Comparison of ENCODE assay signal across 9 cellular contexts in the genomic region with DNA sequence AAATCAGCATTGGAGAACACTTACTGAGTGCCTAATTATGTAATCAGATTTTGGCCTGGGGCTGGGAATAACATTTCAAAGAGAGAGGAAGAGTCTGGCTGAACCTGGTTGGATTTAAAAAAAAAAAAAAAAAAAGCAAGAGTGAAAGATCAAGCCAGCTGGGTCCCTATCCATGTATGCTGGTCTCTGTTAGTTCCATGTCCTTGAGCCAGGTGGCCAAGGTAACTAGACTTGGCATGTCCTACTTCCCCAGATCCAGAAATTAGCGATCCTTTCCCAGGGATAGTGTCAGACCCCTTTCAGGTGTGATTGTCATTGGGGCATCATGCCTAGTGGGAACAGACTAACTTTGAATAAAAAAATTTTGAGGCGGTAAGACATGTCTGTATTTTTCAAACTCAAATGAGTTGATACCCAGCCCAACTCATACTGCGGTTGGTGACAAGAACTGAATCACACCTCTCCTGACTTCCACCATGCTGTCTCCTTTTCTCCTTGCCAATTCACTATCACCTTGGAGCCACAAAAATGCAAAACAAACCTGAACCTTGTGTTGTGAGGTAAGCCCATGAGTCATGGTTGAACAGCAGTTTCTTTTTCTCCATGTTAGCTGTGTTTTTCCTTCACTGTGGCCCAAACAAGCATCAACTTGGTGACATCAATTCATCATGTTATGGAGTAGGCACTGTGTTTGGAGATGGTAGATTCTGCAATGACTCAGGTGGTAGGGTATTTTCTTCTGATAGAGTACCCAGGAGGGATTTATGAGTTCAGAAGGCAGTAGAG. TPM values are rescaled to one million over a fixed set of nuclear protein-coding genes. Genes with fewer than 3 reads are reported as not detected.
DNase-seq lines count a peak whose midpoint lies in the region; ATAC-seq and TF ChIP-seq lines count a peak whose summit lies in the region.
"Had no signal": no experiment of that assay in that cellular context is flagged by ENCODE, and none has a peak within 500 bp of the region (broad histone marks: within the 10 kb centered on the region; RNA-seq: fewer than 3 reads in every experiment).

No MANE protein-coding gene starts in this region.

- no peak overlapping the region for H3K4me3 ChIP-seq in CD4-positive, CD25-positive, alpha-beta regulatory T cell (ENCODE audit: low read depth, low read length)
- H3K4me3 ChIP-seq in astrocyte of the cerebellum (ENCODE audit: low read depth, low read length) (no peak overlapping the region), liver (ENCODE audit: low read depth in 1 of 3, low read length in 3 of 3) (no peak overlapping the region), OCI-LY7 (ENCODE audit: low read depth, low read length, poor library complexity, severe bottlenecking) (no peak overlapping the region), transverse colon (no peak overlapping the region)

- in situ Hi-C loops in astrocyte of the cerebellum (cut with HindIII; ENCODE audit: low sequenced_read_pairs) (no loop called here), transverse colon (cut with MboI; ENCODE audit: low pct_ligation_motif_present in 1 of 4, low pct_unique_long_range_greater_than_20kb in 1 of 4, low sequenced_read_pairs in 3 of 4) (no loop called here)

- peaks cover 14% of the 10 kb centered on the region for H3K4me1 ChIP-seq in CD4-positive, CD25-positive, alpha-beta regulatory T cell (ENCODE audit: control insufficient read depth, insufficient read depth, low read length, poor library complexity, severe bottlenecking)
- H3K4me1 ChIP-seq in liver (ENCODE audit: control insufficient read depth in 4 of 4, insufficient read depth in 4 of 4, low read length in 3 of 4) (peaks cover 17 to 33% (median 22%) of the 10 kb centered on the region in 4 donors), OCI-LY7 (ENCODE audit: insufficient read depth, low read length, poor library complexity, severe bottlenecking) (peaks cover 9% of the 10 kb centered on the region), transverse colon (peaks cover 0 to 3% (median 0%) of the 10 kb centered on the region in 4 donors)

- TF ChIP-seq CTCF in astrocyte of the cerebellum (IDR thresholded peaks at IDR 0.05; ENCODE audit: low read depth, low read length, missing control alignments), result no peak
- TF ChIP-seq CTCF in liver (IDR thresholded peaks at IDR 0.05; ENCODE audit: low read depth, low read length, missing input control), result no peak
- no peak for TF ChIP-seq CTCF in OCI-LY7 (conservative IDR thresholded peaks at IDR 0.05; ENCODE audit: low read length)
- no peak for TF ChIP-seq CTCF in transverse colon (IDR thresholded peaks at IDR 0.05)

- H3K36me3 ChIP-seq in CD4-positive, CD25-positive, alpha-beta regulatory T cell (ENCODE audit: control insufficient read depth, insufficient read depth, low read length), result no peaks in the 10 kb centered on the region
- no peaks in the 10 kb centered on the region for H3K36me3 ChIP-seq in liver (ENCODE audit: control insufficient read depth in 4 of 4, insufficient read depth in 3 of 4, low read depth in 1 of 4, low read length in 3 of 4)
- H3K36me3 ChIP-seq in OCI-LY7 (ENCODE audit: insufficient read depth, low read length), result no peaks in the 10 kb centered on the region
- H3K36me3 ChIP-seq in transverse colon, result no peaks in the 10 kb centered on the region

- DNase-seq in CD4-positive, CD25-positive, alpha-beta regulatory T cell, result peak in 1 of 3 donors; percentile 44
- DNase-seq in H4 (ENCODE audit: low spot score), result peak; percentile 64
- peak; percentile 38 for DNase-seq in astrocyte of the cerebellum (ENCODE audit: low read depth)
- no peak for DNase-seq in OCI-LY7 (ENCODE audit: low spot score)
- no peak for DNase-seq in SKM-1 treated with dmso at 0.1 percent for 144 hours (lab: John Stamatoyannopoulos, UW; ENCODE audit: unreplicated experiment)
- DNase-seq in transverse colon, result no peak
- no peak for DNase-seq in NOMO-1 treated with dmso at 0.1 percent for 144 hours (lab: John Stamatoyannopoulos, UW; ENCODE audit: unreplicated experiment)
- DNase-seq: SK-N-SH had no signal

- H3K4me3 Mint-ChIP-seq in CD4-positive, CD25-positive, alpha-beta regulatory T cell, result no peak overlapping the region

- no peaks in the 10 kb centered on the region for H3K9me3 ChIP-seq in CD4-positive, CD25-positive, alpha-beta regulatory T cell (ENCODE audit: control insufficient read depth in 2 of 2, low read length in 2 of 2)
- H3K9me3 ChIP-seq in liver (ENCODE audit: control insufficient read depth in 4 of 4, low read length in 3 of 4), result no peaks in the 10 kb centered on the region
- 0 out of 2 replicates have a peak, but pooled peaks cover 6% of the 10 kb centered on the region for H3K9me3 ChIP-seq in OCI-LY7 (ENCODE audit: low read length)
- no peaks in the 10 kb centered on the region for H3K9me3 ChIP-seq in transverse colon
- H3K9me3 ChIP-seq: SK-N-SH had no signal

- intact Hi-C loops in OCI-LY7 (cut with micrococcal nuclease; ENCODE audit: unreplicated experiment) (no loop called here), transverse colon (cut with DNase I; ENCODE audit: low total_unique reads) (no loop called here)

- no TSS peak for BruUV-seq in OCI-LY7 (replicated peaks; lab: Mats Ljungman, UMichigan)

- no peak overlapping the region for H3K27ac ChIP-seq in CD4-positive, CD25-positive, alpha-beta regulatory T cell (ENCODE audit: insufficient read depth, low read length, poor library complexity, severe bottlenecking)
- H3K27ac ChIP-seq in liver (ENCODE audit: low read depth in 1 of 2, low read length in 2 of 2) (peak overlapping the region; percentile 62 to 86), OCI-LY7 (ENCODE audit: low read depth, low read length, poor library complexity, severe bottlenecking) (no peak overlapping the region), transverse colon (no peak overlapping the region)

- no peaks in the 10 kb centered on the region for H3K36me3 Mint-ChIP-seq in CD4-positive, CD25-positive, alpha-beta regulatory T cell

- CTCF ChIA-PET in OCI-LY7 (lab: Charles Lee; ENCODE audit: unreplicated experiment), result interaction anchor here (0.6 kb wide), 1 partner anchor 359 kb away, joined by 3 read pairs; no protein-coding TSS in a partner anchor

- no peaks in the 10 kb centered on the region for H3K27me3 ChIP-seq in CD4-positive, CD25-positive, alpha-beta regulatory T cell (ENCODE audit: control insufficient read depth, insufficient read depth, low read length)
- H3K27me3 ChIP-seq in liver (ENCODE audit: control insufficient read depth in 4 of 4, insufficient read depth in 4 of 4, low read length in 3 of 4) (no peaks in the 10 kb centered on the region), transverse colon (no peaks in the 10 kb centered on the region)

- TF ChIP-seq RAD21 in liver (IDR thresholded peaks at IDR 0.05), result no peak

- H3K9ac ChIP-seq in liver (ENCODE audit: low read depth in 1 of 2, low read length in 2 of 2), result no peak overlapping the region
- H3K9ac ChIP-seq: SK-N-SH had no signal

- no peak for TF ChIP-seq POLR2A in transverse colon (IDR thresholded peaks at IDR 0.05)

- no peaks in the 10 kb centered on the region for H3K9me3 Mint-ChIP-seq in CD4-positive, CD25-positive, alpha-beta regulatory T cell

- peaks cover 14 to 47% (median 35%) of the 10 kb centered on the region in 4 donors for H3K4me1 Mint-ChIP-seq in CD4-positive, CD25-positive, alpha-beta regulatory T cell

- WGBS in liver, result 91% methylated on average over 3 of the region's 3 CpGs
- 99 to 100% methylated on average over 3 of the region's 3 CpGs for WGBS in transverse colon (ENCODE audit: low coverage in 1 of 2), 2 donors

- H3K79me2 ChIP-seq in OCI-LY7 (ENCODE audit: insufficient read depth, low read depth, low read length), result no peaks in the 10 kb centered on the region

- H3K9me2 ChIP-seq in OCI-LY7 (ENCODE audit: insufficient read depth, low read length), result no peaks in the 10 kb centered on the region
- H3K9me2 ChIP-seq: SK-N-SH had no signal

- TF ChIP-seq EP300 in transverse colon (IDR thresholded peaks at IDR 0.05; ENCODE audit: low read depth), result no peak

- H3K27ac Mint-ChIP-seq in CD4-positive, CD25-positive, alpha-beta regulatory T cell, result peak overlapping the region in 1 of 3 donors; percentile 92

- ATAC-seq in CD4-positive, CD25-positive, alpha-beta regulatory T cell (ENCODE audit: low read depth in 2 of 2), result peak; percentile 30 to 38

- H3K27me3 Mint-ChIP-seq in CD4-positive, CD25-positive, alpha-beta regulatory T cell, result no peaks in the 10 kb centered on the region

- no peak overlapping the region for H3K4me2 ChIP-seq in OCI-LY7 (ENCODE audit: low read length)
- H3K4me2 ChIP-seq: SK-N-SH had no signal

- no peak overlapping the region for H2AFZ ChIP-seq in OCI-LY7 (ENCODE audit: low read length)

- POLR2A ChIA-PET in OCI-LY7 (lab: Charles Lee), result no interaction called here

- H4K20me1 ChIP-seq in OCI-LY7 (ENCODE audit: insufficient read depth, low read length), result no peaks in the 10 kb centered on the region

TF ChIP-seq in liver, 16 proteins besides CTCF, POLR2A, EP300 and RAD21:
- TF ChIP-seq HNF4A (conservative IDR thresholded peaks at IDR 0.05), result no peak
- no peak for TF ChIP-seq NR2F2 (IDR thresholded peaks at IDR 0.05)
- TF ChIP-seq RXRA (IDR thresholded peaks at IDR 0.05), result no peak
- no peak for TF ChIP-seq ATF3 (IDR thresholded peaks at IDR 0.05)
- no peak for TF ChIP-seq YY1 (IDR thresholded peaks at IDR 0.05)
- peak in 1 of 2 donors; percentile 58 for TF ChIP-seq JUND (IDR thresholded peaks at IDR 0.05)
- no peak for TF ChIP-seq SP1 (IDR thresholded peaks at IDR 0.05)

RNA-seq across cellular contexts. Expression of gene PPP2R5A, which starts 24.5 kb away (rescaled TPM):
- 64.6 TPM for total RNA-seq in CD4-positive, CD25-positive, alpha-beta regulatory T cell
- 10 to 100 TPM; 41.6 to 52.8 (median 46.2) TPM for polyA plus RNA-seq in CD4-positive, CD25-positive, alpha-beta regulatory T cell
- total RNA-seq in H4 (2014; rRNA removed; shearing (Covaris generic)), result 15.1 and 18.4 TPM in 2 replicates
- total RNA-seq in liver (10 to 100 TPM; 29.5 to 40.7 TPM), OCI-LY7 (2022) (36.0 and 37.7 TPM in 2 replicates), transverse colon (10 to 100 TPM; 32.2 to 68.3 (median 51.8) TPM)
- polyA plus RNA-seq in liver, result 10 to 100 TPM; 22.9 to 27.4 TPM
- 26.8 and 28.0 TPM in 2 replicates for total RNA-seq in OCI-LY7 (2014; rRNA removed; shearing (Covaris generic))

Comparison
In these comparisons a context has a peak if more than half of its experiments do, and no peak if none do; other contexts are left out.
1. DNase-seq: peak in H4 (single experiment) and astrocyte of the cerebellum (single experiment); none in OCI-LY7 (single experiment), SKM-1 treated with dmso at 0.1 percent for 144 hours (single experiment), transverse colon (single experiment) and NOMO-1 treated with dmso at 0.1 percent for 144 hours (single experiment).
2. H3K27ac ChIP-seq: peak in liver (2 of 2); none in CD4-positive, CD25-positive, alpha-beta regulatory T cell (single experiment), OCI-LY7 (single experiment) and transverse colon (0 of 4).